Comparison of ENCODE assay signal across 8 cellular contexts in genomic region chr11:66694732-66695207, GRCh38. TPM values are rescaled to one million over a fixed set of nuclear protein-coding genes. Genes with fewer than 3 reads are reported as not detected.
A peak's percentile ranks its signal among the peaks of the same experiment; 100 is the strongest.
DNase-seq lines count a peak whose midpoint lies in the region; ATAC-seq and TF ChIP-seq lines count a peak whose summit lies in the region.

No MANE protein-coding gene starts in this region.

- H3K4me3 Mint-ChIP-seq in T-helper 17 cell: no peak overlapping the region

- peaks cover 5% of the 10 kb centered on the region for H3K4me1 Mint-ChIP-seq in T-helper 17 cell

- peak; percentile 95 for DNase-seq in AG09319 (ENCODE audit: extremely low read depth, low read depth)
- peak; percentile 69 for DNase-seq in GOT3 (lab: John Stamatoyannopoulos, UW)
- peak; percentile 86 for DNase-seq in NCI-H2029 (lab: John Stamatoyannopoulos, UW)
- DNase-seq in T-helper 17 cell: peak; percentile 68 to 89 (median 69)
- peak in 54 of 56 donors; percentile 10 to 89 (median 64) for DNase-seq in amygdala (lab: John Stamatoyannopoulos, UW)
- DNase-seq in left ventricle myocardium superior: peak; percentile 88
- DNase-seq in retina: peak; percentile 83

- ATAC-seq in T-helper 17 cell (peak; percentile 93), left ventricle myocardium superior (peak; percentile 89), GM21737 (IDR thresholded peaks at IDR 0.05; ENCODE audit: unreplicated experiment) (no peak)

- no peaks in the 10 kb centered on the region for H3K9me3 ChIP-seq in T-helper 17 cell (ENCODE audit: control insufficient read depth, low read length, poor library complexity, severe bottlenecking)

- intact Hi-C loops in left ventricle myocardium superior (cut with micrococcal nuclease): loop anchor here (5.0 kb wide), 1 partner anchor 138 kb away; no protein-coding TSS in a partner anchor

- H3K36me3 Mint-ChIP-seq in T-helper 17 cell (ENCODE audit: low read depth): no peaks in the 10 kb centered on the region

- peak; percentile 97 for TF ChIP-seq CTCF in AG09319 (IDR thresholded peaks at IDR 0.05; ENCODE audit: low read depth, low read length)

- H3K27me3 Mint-ChIP-seq in T-helper 17 cell: peaks cover 12% of the 10 kb centered on the region

- no peak overlapping the region for H3K27ac Mint-ChIP-seq in T-helper 17 cell

RNA-seq across cellular contexts. Expression of gene RBM4B, which starts 17.1 kb away (rescaled TPM):
- total RNA-seq in T-helper 17 cell: 1 to 10 TPM; 7.3 to 9.9 TPM
- 13.1 TPM for total RNA-seq in left ventricle myocardium superior

RNA-seq across cellular contexts. Expression of gene SPTBN2, which starts 34.2 kb away (rescaled TPM):
- total RNA-seq in T-helper 17 cell: under 1 TPM in 1 of 2 donors, not detected in 1; 0.23 TPM
- total RNA-seq in left ventricle myocardium superior: 1.1 TPM

RNA-seq across cellular contexts. Expression of gene RBM4, which starts 56.3 kb away (rescaled TPM):
- total RNA-seq in T-helper 17 cell (100 to 1,000 TPM; 205 to 261 TPM), left ventricle myocardium superior (69.5 TPM)
